8 cellular contexts compared by ENCODE assay signal in the genomic region with DNA sequence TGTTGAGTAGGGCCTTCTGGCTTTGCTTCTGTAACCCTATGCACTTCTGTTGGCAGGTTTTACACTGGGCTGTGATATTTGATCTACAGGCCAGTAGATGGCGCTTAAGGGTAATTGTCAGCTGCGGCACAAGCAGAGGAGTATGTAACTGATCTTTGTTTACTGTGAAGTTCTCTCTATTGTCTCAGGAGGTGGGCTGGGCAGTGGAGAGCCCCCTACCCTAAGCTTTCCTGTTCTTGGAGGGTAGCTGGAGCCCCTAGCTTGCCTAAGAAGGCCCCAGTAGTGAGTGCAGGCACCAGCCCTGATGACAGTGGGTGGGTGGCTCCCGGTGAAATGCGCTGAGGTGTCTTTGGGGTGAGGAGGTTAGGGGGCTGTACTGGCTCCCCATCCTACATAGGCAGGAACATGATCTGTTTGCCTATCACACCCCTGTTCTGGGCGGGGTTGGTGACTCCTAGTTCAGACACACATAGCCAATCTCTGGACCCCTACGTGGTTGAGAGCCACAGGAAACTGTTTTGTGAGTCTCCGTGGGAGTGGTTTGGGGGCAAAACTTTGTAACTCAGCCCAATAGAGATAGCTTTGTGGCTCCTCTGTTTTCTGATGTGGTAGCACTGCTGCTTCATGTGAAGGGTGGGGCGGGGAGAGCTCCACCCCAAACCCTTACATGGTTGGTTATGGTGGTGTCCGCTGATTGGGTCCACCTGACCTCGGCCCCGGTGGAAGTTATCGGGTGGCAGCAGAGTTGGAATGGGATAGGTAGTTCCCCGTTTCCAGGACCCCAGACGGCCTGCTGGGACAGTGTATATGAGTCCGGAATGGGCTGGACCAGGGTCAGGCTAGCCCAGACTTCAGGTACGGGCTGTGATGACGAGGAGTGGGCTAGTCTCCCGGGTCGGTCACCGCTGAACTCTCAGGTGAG.
DNase-seq lines count a peak whose midpoint lies in the region; ATAC-seq and TF ChIP-seq lines count a peak whose summit lies in the region.

No MANE protein-coding gene starts in this region.

- ATAC-seq in GM21737 (IDR thresholded peaks at IDR 0.05; ENCODE audit: unreplicated experiment) (peak; percentile 80), GM18505 (IDR thresholded peaks at IDR 0.05; ENCODE audit: unreplicated experiment) (no peak)

- in situ Hi-C loops in astrocyte of the spinal cord (cut with HindIII; ENCODE audit: low sequenced_read_pairs) = no loop called here

- H3K4me3 ChIP-seq in NB4 (ENCODE audit: low read depth, low read length) (no peak overlapping the region), astrocyte of the spinal cord (ENCODE audit: low read depth, low read length) (no peak overlapping the region), iPS-11a (ENCODE audit: low read depth, low read length) (peak overlapping the region; percentile 35), skeletal muscle cell (ENCODE audit: low read depth, low read length) (no peak overlapping the region)

- DNase-seq in DMS 273 (lab: John Stamatoyannopoulos, UW; ENCODE audit: unreplicated experiment) (peak; percentile 66), NB4 (ENCODE audit: low read depth) (peak; percentile 87), T-helper 9 cell (peak; percentile 66), astrocyte of the spinal cord (ENCODE audit: low read depth, low spot score) (peak; percentile 71), skeletal muscle cell (ENCODE audit: low read depth) (peak; percentile 27)

- TF ChIP-seq POLR2A in NB4 (IDR thresholded peaks at IDR 0.05; ENCODE audit: extremely low read depth, insufficient read length) (no peak), GM18505 (IDR thresholded peaks at IDR 0.05; ENCODE audit: borderline replicate concordance, extremely low read depth, insufficient read depth, insufficient read length) (no peak)

- peak; percentile 75 for TF ChIP-seq CTCF in NB4 (IDR thresholded peaks at IDR 0.05; ENCODE audit: low read depth, low read length)
- TF ChIP-seq CTCF in astrocyte of the spinal cord (IDR thresholded peaks at IDR 0.05; ENCODE audit: low read depth, low read length) = peak; percentile 81

Comparison
In these comparisons a context has a peak if more than half of its experiments do, and no peak if none do; other contexts are left out.
1. DNase-seq: peak in every context shown above with its lines; median percentile 87 in NB4; 71 in astrocyte of the spinal cord; 66 in DMS 273; 66 in T-helper 9 cell; 27 in skeletal muscle cell.